Comparison of ENCODE assay signal across 20 cellular contexts in the genomic region with DNA sequence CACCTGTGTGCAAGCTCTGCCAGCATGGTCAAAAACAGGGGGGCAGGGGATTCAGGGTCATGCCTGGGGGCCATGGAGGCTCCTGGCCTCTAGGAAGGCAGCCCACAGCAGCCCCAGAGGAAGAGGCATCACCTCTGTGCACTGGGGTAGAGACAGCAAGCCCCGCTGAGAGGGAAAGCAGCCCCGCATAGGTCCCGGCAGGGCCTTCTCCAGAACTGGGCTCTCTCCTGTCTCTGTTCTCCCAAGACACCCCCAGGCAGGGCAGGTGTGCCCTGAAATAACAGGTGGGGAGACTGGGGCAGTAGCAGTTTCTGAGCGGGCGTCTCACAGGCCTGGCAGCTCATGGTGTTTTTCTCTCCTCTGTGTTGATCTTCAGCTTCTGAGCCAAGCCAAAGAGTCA.
"Had no signal": no experiment of that assay in that cellular context is flagged by ENCODE, and none has a peak within 500 bp of the region (broad histone marks: within the 10 kb centered on the region; RNA-seq: fewer than 3 reads in every experiment).

No MANE protein-coding gene starts in this region.

- ATAC-seq: gastroesophageal sphincter, left cardiac atrium, lower lobe of right lung, sciatic nerve had no signal

- H3K27ac Mint-ChIP-seq: dendritic cell treated with granulocyte-macrophage colony-stimulating factor and Interleukin-4, amounts not matched to agents 40 ng/mL and 50 ng/mL, for 4 days; immature natural killer cell; memory B cell; mesothelial cell of epicardium; nephron had no signal

- H3K36me3 Mint-ChIP-seq: immature natural killer cell, memory B cell, mesothelial cell of epicardium had no signal

- H3K4me1 ChIP-seq: gastroesophageal sphincter, left ventricle myocardium inferior, lower lobe of right lung, parathyroid adenoma, transverse colon had no signal

- H3K27ac ChIP-seq: esophagus squamous epithelium, gastroesophageal sphincter, left ventricle myocardium inferior, lower lobe of right lung, parathyroid adenoma, stomach, thoracic aorta, transverse colon had no signal

- H3K27me3 ChIP-seq: esophagus squamous epithelium, gastroesophageal sphincter, stomach, transverse colon had no signal

- H2AFZ ChIP-seq: parathyroid adenoma had no signal

- DNase-seq: esophagus squamous epithelium; foreskin fibroblast; glutamatergic neuron; immature natural killer cell; left cardiac atrium; left ventricle myocardium inferior; lower lobe of right lung; stimulated activated CD4-positive, alpha-beta T cell treated with anti-CD3 and anti-CD28 coated beads, Interleukin-2, amount 100 ng/mL, for 24 hours; stimulated activated naive CD4-positive, alpha-beta T cell; stomach; substantia nigra; transverse colon had no signal

- H3K9me3 ChIP-seq: esophagus squamous epithelium, gastroesophageal sphincter, left ventricle myocardium inferior, lower lobe of right lung, stomach, thoracic aorta, transverse colon had no signal

- H3K79me2 ChIP-seq: parathyroid adenoma had no signal

- H3K9me3 Mint-ChIP-seq: dendritic cell treated with granulocyte-macrophage colony-stimulating factor and Interleukin-4, amounts not matched to agents 40 ng/mL and 50 ng/mL, for 4 days; immature natural killer cell; memory B cell; mesothelial cell of epicardium; nephron had no signal

- H3K9ac ChIP-seq: parathyroid adenoma had no signal

- H3K27me3 Mint-ChIP-seq: dendritic cell treated with granulocyte-macrophage colony-stimulating factor and Interleukin-4, amounts not matched to agents 40 ng/mL and 50 ng/mL, for 4 days; memory B cell had no signal

- H3K4me1 Mint-ChIP-seq: immature natural killer cell, memory B cell, mesothelial cell of epicardium had no signal

- H3K4me3 Mint-ChIP-seq: dendritic cell treated with granulocyte-macrophage colony-stimulating factor and Interleukin-4, amounts not matched to agents 40 ng/mL and 50 ng/mL, for 4 days; immature natural killer cell; memory B cell; mesothelial cell of epicardium; nephron had no signal
